Comparison of ENCODE assay signal across 8 cellular contexts in genomic region chr18:9771261-9771976, GRCh38.
A peak's percentile ranks its signal among the peaks of the same experiment; 100 is the strongest.
DNase-seq lines count a peak whose midpoint lies in the region; ATAC-seq, FAIRE-seq and TF ChIP-seq lines count a peak whose summit lies in the region.

No MANE protein-coding gene starts in this region.

- H3K27ac ChIP-seq in GM23248: no peak overlapping the region
- peak overlapping the region in 3 of 4 donors; percentile 10 to 55 (median 48) for H3K27ac ChIP-seq in esophagus muscularis mucosa (replicated peaks in 1 of 4)
- peak overlapping the region; percentile 50 for H3K27ac ChIP-seq in muscle layer of colon (ENCODE audit: low read depth, low read length)

- H3F3A ChIP-seq in GM23248 (ENCODE audit: insufficient read depth): peaks cover 9% of the 10 kb centered on the region; the same call in 1 of the 2 replicates

- DNase-seq in D721Med (ENCODE audit: insufficient read length, low spot score) (peak; percentile 37), GM23248 (peak; percentile 88), NCI-H774 (lab: John Stamatoyannopoulos, UW) (peak; percentile 49), esophagus muscularis mucosa (ENCODE audit: extremely low spot score) (peak; percentile 94)
- peak; percentile 60 for DNase-seq in activated CD8-positive, alpha-beta memory T cell treated with anti-CD3 and anti-CD28 coated beads, Interleukin-2, amount 10 ng/mL, durations not matched to agents 7 days and 5 days
- DNase-seq in stimulated activated CD8-positive, alpha-beta memory T cell treated with anti-CD3 and anti-CD28 coated beads, Interleukin-4, amount 100 ng/mL, for 48 hours: peak; percentile 84

- no peak for TF ChIP-seq POLR2A in esophagus muscularis mucosa (IDR thresholded peaks at IDR 0.05; ENCODE audit: low read depth)

- no peak for TF ChIP-seq EP300 in esophagus muscularis mucosa (IDR thresholded peaks at IDR 0.05)

- no peaks in the 10 kb centered on the region for H3K9me3 ChIP-seq in GM23248 (ENCODE audit: low read depth)
- no peaks in the 10 kb centered on the region for H3K9me3 ChIP-seq in esophagus muscularis mucosa
- no peaks in the 10 kb centered on the region for H3K9me3 ChIP-seq in muscle layer of colon (ENCODE audit: low read length)

- H3K36me3 ChIP-seq in GM23248 (ENCODE audit: low read depth) (no peaks in the 10 kb centered on the region), esophagus muscularis mucosa (no peaks in the 10 kb centered on the region), muscle layer of colon (ENCODE audit: insufficient read depth, low read length) (no peaks in the 10 kb centered on the region)

- TF ChIP-seq CTCF in D721Med (IDR thresholded peaks at IDR 0.05; ENCODE audit: insufficient read depth, missing control alignments): peak; percentile 81
- TF ChIP-seq CTCF in esophagus muscularis mucosa (IDR thresholded peaks at IDR 0.05): peak; percentile 82 to 100 (median 90)

- no peaks in the 10 kb centered on the region for H3K27me3 ChIP-seq in GM23248 (replicated peaks; ENCODE audit: insufficient read depth)
- H3K27me3 ChIP-seq in esophagus muscularis mucosa: no peaks in the 10 kb centered on the region
- no peaks in the 10 kb centered on the region for H3K27me3 ChIP-seq in muscle layer of colon (ENCODE audit: control insufficient read depth in 1 of 2, insufficient read depth in 2 of 2, low read length in 2 of 2)

- intact Hi-C loops in esophagus muscularis mucosa (cut with DNase I): loop anchor here (5.0 kb wide), 2 partner anchors 89 to 194 kb away; no protein-coding TSS in a partner anchor

- H3K36me3 Mint-ChIP-seq in activated CD8-positive, alpha-beta memory T cell treated with anti-CD3 and anti-CD28 coated beads, Interleukin-2, amount 10 ng/mL, durations not matched to agents 7 days and 5 days: no peaks in the 10 kb centered on the region

- CTCF ChIA-PET in activated CD8-positive, alpha-beta memory T cell treated with anti-CD3 and anti-CD28 coated beads, Interleukin-2, amount 10 ng/mL, durations not matched to agents 7 days and 5 days (lab: Charles Lee): no interaction called here

- no peak overlapping the region for H3K27ac Mint-ChIP-seq in activated CD8-positive, alpha-beta memory T cell treated with anti-CD3 and anti-CD28 coated beads, Interleukin-2, amount 10 ng/mL, durations not matched to agents 7 days and 5 days

- FAIRE-seq in D721Med (lab: Jason Lieb, UNC): no peak

- H3K4me1 Mint-ChIP-seq in activated CD8-positive, alpha-beta memory T cell treated with anti-CD3 and anti-CD28 coated beads, Interleukin-2, amount 10 ng/mL, durations not matched to agents 7 days and 5 days: no peaks in the 10 kb centered on the region

- H3K4me3 ChIP-seq in GM23248 (no peak overlapping the region), esophagus muscularis mucosa (peak overlapping the region in 1 of 4 donors; percentile 18), muscle layer of colon (ENCODE audit: low read depth in 1 of 2, low read length in 2 of 2) (peak overlapping the region in 1 of 2 donors; percentile 7)

- H3K79me2 ChIP-seq in GM23248 (ENCODE audit: insufficient read depth): peaks cover 81% of the 10 kb centered on the region

- no peaks in the 10 kb centered on the region for H3K9me3 Mint-ChIP-seq in activated CD8-positive, alpha-beta memory T cell treated with anti-CD3 and anti-CD28 coated beads, Interleukin-2, amount 10 ng/mL, durations not matched to agents 7 days and 5 days (ENCODE audit: low read depth)

- no peak overlapping the region for H2AFZ ChIP-seq in GM23248

- H3K4me3 Mint-ChIP-seq in activated CD8-positive, alpha-beta memory T cell treated with anti-CD3 and anti-CD28 coated beads, Interleukin-2, amount 10 ng/mL, durations not matched to agents 7 days and 5 days: no peak overlapping the region

- peak; percentile 60 for ATAC-seq in activated CD8-positive, alpha-beta memory T cell treated with anti-CD3 and anti-CD28 coated beads, Interleukin-2, amount 10 ng/mL, durations not matched to agents 7 days and 5 days
- ATAC-seq in HG03469 (IDR thresholded peaks at IDR 0.05; ENCODE audit: unreplicated experiment): no peak

- H3K9ac ChIP-seq in GM23248 (no peak overlapping the region), muscle layer of colon (ENCODE audit: low read length) (no peak overlapping the region)

- H3K9me2 ChIP-seq in GM23248 (ENCODE audit: insufficient read depth): no peaks in the 10 kb centered on the region

- peaks cover 48% of the 10 kb centered on the region for H3K27me3 Mint-ChIP-seq in activated CD8-positive, alpha-beta memory T cell treated with anti-CD3 and anti-CD28 coated beads, Interleukin-2, amount 10 ng/mL, durations not matched to agents 7 days and 5 days

- H3K4me1 ChIP-seq in GM23248 (ENCODE audit: insufficient read depth) (peaks cover 6% of the 10 kb centered on the region; the same call in 1 of the 2 replicates), esophagus muscularis mucosa (peaks cover 10 to 31% (median 18%) of the 10 kb centered on the region in 4 donors), muscle layer of colon (ENCODE audit: insufficient read depth, low read length) (peaks cover 5% of the 10 kb centered on the region)

- no peak overlapping the region for H3K4me2 ChIP-seq in GM23248 (ENCODE audit: unreplicated experiment)

- no peaks in the 10 kb centered on the region for H4K20me1 ChIP-seq in GM23248 (ENCODE audit: insufficient read depth)

- 25 to 29% methylated on average over 18 of the region's 18 CpGs for WGBS in GM23248 (ENCODE audit: low coverage in 1 of 2, low lambda C conversion rate in 2 of 2, missing lambda C conversion rate in 2 of 2), 2 experiments
- WGBS in esophagus muscularis mucosa: 26% methylated on average over 18 of the region's 18 CpGs

- in situ Hi-C loops in GM23248 (cut with MboI): no loop called here

Comparison
In these comparisons a context has a peak if more than half of its experiments do, and no peak if none do; other contexts are left out.
1. DNase-seq: peak in every context shown above with its lines; median percentile 94 in esophagus muscularis mucosa; 88 in GM23248; 84 in stimulated activated CD8-positive, alpha-beta memory T cell treated with anti-CD3 and anti-CD28 coated beads, Interleukin-4, amount 100 ng/mL, for 48 hours; 60 in activated CD8-positive, alpha-beta memory T cell treated with anti-CD3 and anti-CD28 coated beads, Interleukin-2, amount 10 ng/mL, durations not matched to agents 7 days and 5 days; 49 in NCI-H774; 37 in D721Med.